ENCODE assay signal across 1 cellular context in genomic region chr10:100742067-100742771, GRCh38.
TF ChIP-seq lines count a peak whose summit lies in the region.

No MANE protein-coding gene starts in this region.

TF ChIP-seq in GM23338, 12 proteins besides CTCF, POLR2A, EP300 and RAD21 (continued from another document):
- TF ChIP-seq ZNF462 (CRISPR knock-in tag; IDR thresholded peaks at IDR 0.05) (no peak), STAT1 (IDR thresholded peaks at IDR 0.05; ENCODE audit: unreplicated experiment) (no peak), NANOG (IDR thresholded peaks at IDR 0.05; ENCODE audit: borderline replicate concordance) (no peak)
